Comparison of ENCODE assay signal across 18 cellular contexts in the genomic region with DNA sequence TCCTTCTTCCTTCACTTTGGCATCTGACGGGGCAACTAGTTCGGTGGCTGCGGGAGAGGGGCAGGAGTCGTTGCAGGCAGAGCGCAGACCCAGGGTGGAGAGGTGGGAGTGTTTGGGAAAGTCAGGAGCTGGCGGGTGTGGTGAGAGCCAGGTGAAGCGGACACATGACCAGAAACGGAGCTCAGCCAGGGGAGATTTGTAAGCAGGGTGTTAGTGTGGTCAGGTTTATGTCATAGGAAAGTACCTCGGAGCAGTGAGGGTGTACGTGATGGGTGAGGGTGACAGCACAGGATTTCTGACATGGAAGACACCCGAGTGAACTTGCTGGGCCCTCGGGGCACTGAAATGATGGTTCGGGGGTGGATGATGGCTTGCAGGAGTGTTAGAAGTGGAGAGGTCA.
DNase-seq lines count a peak whose midpoint lies in the region; ATAC-seq and TF ChIP-seq lines count a peak whose summit lies in the region.
"Had no signal": no experiment of that assay in that cellular context is flagged by ENCODE, and none has a peak within 500 bp of the region (broad histone marks: within the 10 kb centered on the region; RNA-seq: fewer than 3 reads in every experiment).

No MANE protein-coding gene starts in this region.

- no peak overlapping the region for H2AFZ ChIP-seq in neuronal stem cell (ENCODE audit: low read length)

- no peak overlapping the region for H2BK15ac ChIP-seq in neuronal stem cell (ENCODE audit: low read length)

- H3K36me3 ChIP-seq in endodermal cell (ENCODE audit: control insufficient read depth, insufficient read depth, low read length) (peaks cover 26% of the 10 kb centered on the region), neuronal stem cell (replicated peaks in 1 of 2; ENCODE audit: control insufficient read depth in 2 of 2, insufficient read depth in 2 of 2, low read length in 2 of 2) (no peaks in the 10 kb centered on the region)

- TF ChIP-seq CTCF in GM10266 (IDR thresholded peaks at IDR 0.05; ENCODE audit: control insufficient read depth, insufficient read depth, low read depth, missing control alignments) (no peak), GM20000 (IDR thresholded peaks at IDR 0.05; ENCODE audit: extremely low read depth, missing control alignments) (no peak), endodermal cell (conservative IDR thresholded peaks at IDR 0.05) (no peak)

- H3K9me3 ChIP-seq in endodermal cell (ENCODE audit: control insufficient read depth, low read length): no peaks in the 10 kb centered on the region
- H3K9me3 ChIP-seq in neuronal stem cell (replicated peaks in 1 of 2; ENCODE audit: control insufficient read depth in 2 of 2, insufficient read depth in 1 of 2, low read depth in 1 of 2, low read length in 2 of 2): no peaks in the 10 kb centered on the region

- no peak overlapping the region for H3K27ac ChIP-seq in endodermal cell (ENCODE audit: low read depth, low read length)
- H3K27ac ChIP-seq in neuronal stem cell (replicated peaks; ENCODE audit: low read length): no peak overlapping the region

- no peak overlapping the region for H3K9ac ChIP-seq in endodermal cell (ENCODE audit: extremely low read depth, low read length, poor library complexity, severe bottlenecking)
- H3K9ac ChIP-seq in neuronal stem cell (ENCODE audit: low read depth, low read length, poor library complexity): no peak overlapping the region

- ATAC-seq in HG03108 (IDR thresholded peaks at IDR 0.05; ENCODE audit: unreplicated experiment): no peak
- ATAC-seq in HG02763 (IDR thresholded peaks at IDR 0.05; ENCODE audit: unreplicated experiment): no peak
- ATAC-seq: HepG2, SK-N-SH treated with all-trans-retinoic acid at 6 μM for 48 hours had no signal

- H3K79me1 ChIP-seq in neuronal stem cell (ENCODE audit: low read depth, low read length): no peaks in the 10 kb centered on the region

- no peak overlapping the region for H3K23ac ChIP-seq in neuronal stem cell (ENCODE audit: low read depth, low read length, poor library complexity)

- H3K4me3 Mint-ChIP-seq in endodermal cell: no peak overlapping the region
- H3K4me3 Mint-ChIP-seq: CD8-positive, alpha-beta memory T cell had no signal

- peak overlapping the region; percentile 52 for H3K27ac Mint-ChIP-seq in endodermal cell
- H3K27ac Mint-ChIP-seq: CD8-positive, alpha-beta memory T cell had no signal

- no peak overlapping the region for H3K14ac ChIP-seq in neuronal stem cell (ENCODE audit: low read length)

- H2AK5ac ChIP-seq in neuronal stem cell (ENCODE audit: low read depth, low read length): peak overlapping the region; percentile 2

- 94 to 100% methylated on average over 7 to 13 of the region's 13 CpGs for WGBS in endodermal cell (ENCODE audit: insufficient coverage in 1 of 2, insufficient read length in 1 of 2), 2 experiments
- no CpG with 5 or more reads among the region's 13 CpGs for WGBS in neuronal stem cell (ENCODE audit: extremely low coverage in 2 of 2, insufficient read length in 2 of 2, insufficient replicate concordance in 1 of 2), 2 donors

- H3K4me2 ChIP-seq in neuronal stem cell (ENCODE audit: insufficient read depth, low read length, poor library complexity, severe bottlenecking): no peak overlapping the region

- H3K9me3 Mint-ChIP-seq in endodermal cell: no peaks in the 10 kb centered on the region
- H3K9me3 Mint-ChIP-seq: CD8-positive, alpha-beta memory T cell had no signal

- H3K27me3 ChIP-seq in endodermal cell (ENCODE audit: control insufficient read depth, insufficient read depth, low read length, poor library complexity, severe bottlenecking): no peaks in the 10 kb centered on the region
- H3K27me3 ChIP-seq in neuronal stem cell (ENCODE audit: control insufficient read depth in 3 of 3, insufficient read depth in 3 of 3, low read depth in 1 of 3, low read length in 3 of 3): no peaks in the 10 kb centered on the region

- DNase-seq in GM10266 (ENCODE audit: extremely low spot score) (peak; percentile 40), GM20000 (ENCODE audit: low spot score) (peak; percentile 30), endodermal cell (no peak), neuronal stem cell (ENCODE audit: low spot score) (no peak), NCI-H82 (lab: John Stamatoyannopoulos, UW) (no peak)
- DNase-seq in activated naive CD4-positive, alpha-beta T cell treated with anti-CD3 and anti-CD28 coated beads, Interleukin-2, amount 50 U/mL, for 16 hours: no peak
- DNase-seq: CD8-positive, alpha-beta memory T cell; DMS79; KBM-7; NCI-H1105; NCI-H1694 treated with DMSO at 0.1 percent for 48 hours; NCI-H748 treated with DMSO at 0.1 percent for 48 hours; SHP77 treated with DMSO at 0.1 percent for 48 hours; T-helper 1 cell had no signal

- no peak overlapping the region for H4K91ac ChIP-seq in neuronal stem cell (ENCODE audit: low read depth, low read length, poor library complexity)

- H3K36me3 Mint-ChIP-seq in endodermal cell (ENCODE audit: low read depth): peaks cover 46% of the 10 kb centered on the region
- H3K36me3 Mint-ChIP-seq: CD8-positive, alpha-beta memory T cell had no signal

- no peak overlapping the region for H2BK12ac ChIP-seq in neuronal stem cell (ENCODE audit: low read length)

- peaks cover 8% of the 10 kb centered on the region for H3K4me1 Mint-ChIP-seq in endodermal cell
- H3K4me1 Mint-ChIP-seq: CD8-positive, alpha-beta memory T cell had no signal

- H2BK5ac ChIP-seq in neuronal stem cell (ENCODE audit: low read length): no peak overlapping the region

- no peaks in the 10 kb centered on the region for H3K27me3 Mint-ChIP-seq in endodermal cell (ENCODE audit: insufficient read depth)

- peak overlapping the region; percentile 46 for H3K18ac ChIP-seq in neuronal stem cell (ENCODE audit: low read length)

- H3K4ac ChIP-seq in neuronal stem cell (ENCODE audit: low read length): peak overlapping the region; percentile 12

- H3K4me3 ChIP-seq in endodermal cell (ENCODE audit: low read length) (no peak overlapping the region), neuronal stem cell (ENCODE audit: low read length in 2 of 2) (no peak overlapping the region)

- peaks cover 6% of the 10 kb centered on the region for H3K4me1 ChIP-seq in endodermal cell (ENCODE audit: control insufficient read depth, insufficient read depth, low read length)
- peaks cover 0 to 24% of the 10 kb centered on the region in 2 donors for H3K4me1 ChIP-seq in neuronal stem cell (ENCODE audit: control insufficient read depth in 2 of 2, insufficient read depth in 1 of 2, low read depth in 1 of 2, low read length in 2 of 2)

- no peak overlapping the region for H2BK120ac ChIP-seq in neuronal stem cell (ENCODE audit: low read depth, low read length)

- H4K8ac ChIP-seq in neuronal stem cell (ENCODE audit: low read depth, low read length): no peak overlapping the region

Comparison
In these comparisons a context has a peak if more than half of its experiments do, and no peak if none do; other contexts are left out.
1. DNase-seq: peak in GM10266 (single experiment) and GM20000 (single experiment); none in endodermal cell (single experiment), neuronal stem cell (single experiment), activated naive CD4-positive, alpha-beta T cell treated with anti-CD3 and anti-CD28 coated beads, Interleukin-2, amount 50 U/mL, for 16 hours (single experiment) and NCI-H82 (single experiment).